In genomic region chr4:83535945-83536648, GRCh38 we compare ENCODE assay signal across 8 cellular contexts.
A peak's percentile ranks its signal among the peaks of the same experiment; 100 is the strongest.
DNase-seq lines count a peak whose midpoint lies in the region; ATAC-seq and TF ChIP-seq lines count a peak whose summit lies in the region.

TSS of gene GPAT3 (plus strand) at chr4:83536108. CDS start at chr4:83536623, 515 bp downstream.

- ATAC-seq in GM18867 (IDR thresholded peaks at IDR 0.05; ENCODE audit: unreplicated experiment): peak; percentile 89
- peak; percentile 69 for ATAC-seq in HG03066 (IDR thresholded peaks at IDR 0.05; ENCODE audit: low read depth, unreplicated experiment)

- DNase-seq in AG04449 (ENCODE audit: low read depth, low spot score) (no peak), NT2/D1 (ENCODE audit: low read depth, low spot score) (no peak), activated T-cell treated with anti-CD3 and anti-CD28 coated beads for 48 hours (ENCODE audit: low read depth) (peak; percentile 66), epidermal melanocyte (ENCODE audit: insufficient read length, low spot score) (peak; percentile 29)
- peak; percentile 32 for DNase-seq in stimulated activated CD8-positive, alpha-beta memory T cell treated with anti-CD3 and anti-CD28 coated beads, Interleukin-7, amount 100 ng/mL, for 24 hours (ENCODE audit: low read depth)

- H3K4me1 ChIP-seq in NT2/D1 (ENCODE audit: insufficient read depth, insufficient read length) (no peaks in the 10 kb centered on the region), muscle layer of duodenum (ENCODE audit: control insufficient read depth in 1 of 2, insufficient read depth in 2 of 2, low read length in 2 of 2) (peaks cover 4 to 8% of the 10 kb centered on the region in 2 donors)

- peak within 1 kb of the TSS; percentile 79 for H3K9ac ChIP-seq in NT2/D1 (ENCODE audit: insufficient read length, low read depth)

- no peak for TF ChIP-seq CTCF in AG04449 (IDR thresholded peaks at IDR 0.05; ENCODE audit: insufficient read depth, low read length, missing control alignments)

- POLR2A ChIA-PET in AG04449 (lab: Yijun Ruan, JAX): interaction anchor here (0.5 kb wide), 1 partner anchor 931 kb away, joined by 3 read pairs; no protein-coding TSS in a partner anchor

- H3K4me3 ChIP-seq in AG04449 (ENCODE audit: low read depth, low read length) (peak within 1 kb of the TSS; percentile 65), NT2/D1 (ENCODE audit: insufficient read length, low read depth) (peak within 1 kb of the TSS; percentile 73), muscle layer of duodenum (ENCODE audit: low read depth in 1 of 2, low read length in 2 of 2) (peak within 1 kb of the TSS; percentile 78 to 85)

- H3K9me3 ChIP-seq in NT2/D1 (ENCODE audit: insufficient read depth, low read length) (no peaks in the 10 kb centered on the region), muscle layer of duodenum (ENCODE audit: control insufficient read depth in 1 of 2, low read length in 2 of 2) (no peaks in the 10 kb centered on the region)

- CTCF ChIA-PET in AG04449 (lab: Yijun Ruan, JAX): interaction anchor here (0.7 to 1.5 kb wide), 2 partner anchors 108 to 462 kb away, joined by 3 read pairs; no protein-coding TSS in a partner anchor

- H3K27me3 ChIP-seq in NT2/D1 (ENCODE audit: insufficient read depth, insufficient read length) (peaks cover 67% of the 10 kb centered on the region), muscle layer of duodenum (ENCODE audit: low read depth, low read length) (no peaks in the 10 kb centered on the region)

- peak within 1 kb of the TSS; percentile 67 for H3K27ac ChIP-seq in muscle layer of duodenum (ENCODE audit: low read length)

- H3K36me3 ChIP-seq in NT2/D1 (ENCODE audit: insufficient read depth, insufficient read length, low read length) (no peaks in the 10 kb centered on the region), muscle layer of duodenum (ENCODE audit: control insufficient read depth in 1 of 2, insufficient read depth in 2 of 2, low read length in 2 of 2) (no peaks in the 10 kb centered on the region)

Comparison
In these comparisons a context has a peak if more than half of its experiments do, and no peak if none do; other contexts are left out.
1. DNase-seq: peak in activated T-cell treated with anti-CD3 and anti-CD28 coated beads for 48 hours (single experiment), epidermal melanocyte (single experiment) and stimulated activated CD8-positive, alpha-beta memory T cell treated with anti-CD3 and anti-CD28 coated beads, Interleukin-7, amount 100 ng/mL, for 24 hours (single experiment); none in AG04449 (single experiment) and NT2/D1 (single experiment).
2. Peak in every context shown above with its lines, with median percentiles within 50 percentile points of each other: H3K4me3 ChIP-seq.